Comparison of ENCODE assay signal across 11 cellular contexts in genomic region chr15:63380151-63380827, GRCh38. TPM values are rescaled to one million over a fixed set of nuclear protein-coding genes. Genes with fewer than 3 reads are reported as not detected.
DNase-seq lines count a peak whose midpoint lies in the region; ATAC-seq, FAIRE-seq and TF ChIP-seq lines count a peak whose summit lies in the region.
"Had no signal": no experiment of that assay in that cellular context is flagged by ENCODE, and none has a peak within 500 bp of the region (broad histone marks: within the 10 kb centered on the region; RNA-seq: fewer than 3 reads in every experiment).

No MANE protein-coding gene starts in this region.

- no peak overlapping the region for H3K18ac ChIP-seq in H1 (ENCODE audit: extremely low read depth, low read length)

- H3K27ac ChIP-seq in A549 = peak overlapping the region; percentile 91 to 92
- H3K27ac ChIP-seq in H1 (ENCODE audit: low read depth, low read length) = no peak overlapping the region

- H3K4me1 Mint-ChIP-seq in activated CD4-positive, alpha-beta memory T cell treated with anti-CD3 and anti-CD28 coated beads for 36 hours (ENCODE audit: low read depth) = peaks cover 34% of the 10 kb centered on the region
- H3K4me1 Mint-ChIP-seq in activated T-helper 1 cell treated with anti-CD3 and anti-CD28 coated beads, Interleukin-12 subunit alpha, Interleukin-12 subunit beta, Interleukin-2, Interleukin-4 antibody, amounts not matched to agents 30 ng/mL and 10 ng/mL and 1 ng/mL, durations not matched to agents 14 hours and 24 hours and 36 hours (ENCODE audit: low read depth) = peaks cover 38% of the 10 kb centered on the region

- no peaks in the 10 kb centered on the region for H3K79me2 ChIP-seq in H1 (ENCODE audit: control insufficient read depth in 1 of 2, insufficient read depth in 2 of 2, low read length in 2 of 2)

- TF ChIP-seq RAD21 in A549 (conservative IDR thresholded peaks at IDR 0.05 in 1 of 2, IDR thresholded peaks at IDR 0.05 in 1 of 2) (no peak), H1 (IDR thresholded peaks at IDR 0.05 in 1 of 2, conservative IDR thresholded peaks at IDR 0.05 in 1 of 2; ENCODE audit: low read depth in 2 of 2, low read length in 2 of 2) (no peak)

- CTCF ChIA-PET in A549 (lab: Yijun Ruan, JAX) (interaction anchor here (0.8 to 4.9 kb wide), 8 partner anchors 8 to 233 kb away, joined by 3 to 28 read pairs (median 6); no protein-coding TSS in a partner anchor), H1 (lab: Charles Lee; ENCODE audit: partially characterized antibody) (interaction anchor here (0.7 to 2.1 kb wide), 9 partner anchors 10 to 93 kb away, joined by 3 to 8 read pairs (median 4); no protein-coding TSS in a partner anchor)
- CTCF ChIA-PET in activated CD4-positive, alpha-beta memory T cell treated with anti-CD3 and anti-CD28 coated beads for 36 hours (lab: Charles Lee) = interaction anchor here (1.1 kb wide), 1 partner anchor 8 kb away, joined by 4 read pairs; no protein-coding TSS in a partner anchor

- H4K91ac ChIP-seq in H1 (replicated peaks; ENCODE audit: insufficient read length, low read length) = no peak overlapping the region

- H4K5ac ChIP-seq in H1 (ENCODE audit: insufficient read length, low read depth, low read length) = no peak overlapping the region

- peaks cover 10% of the 10 kb centered on the region; the same call in 1 of the 2 replicates for H3K23me2 ChIP-seq in H1 (ENCODE audit: low read depth, low read length)

- H2BK5ac ChIP-seq in H1 (ENCODE audit: low read depth, low read length) = 0 out of 2 replicates have a peak overlapping the region, but pooled peaks have one; percentile 2

- no peak overlapping the region for H2BK20ac ChIP-seq in H1 (ENCODE audit: low read length)

- H3K27ac Mint-ChIP-seq in activated CD4-positive, alpha-beta memory T cell treated with anti-CD3 and anti-CD28 coated beads for 36 hours = no peak overlapping the region
- no peak overlapping the region for H3K27ac Mint-ChIP-seq in activated T-helper 1 cell treated with anti-CD3 and anti-CD28 coated beads, Interleukin-12 subunit alpha, Interleukin-12 subunit beta, Interleukin-2, Interleukin-4 antibody, amounts not matched to agents 30 ng/mL and 10 ng/mL and 1 ng/mL, durations not matched to agents 14 hours and 24 hours and 36 hours

- H2AK5ac ChIP-seq in H1 (ENCODE audit: low read depth, low read length) = no peak overlapping the region

- intact Hi-C loops in mucosa of descending colon (cut with DNase I, micrococcal nuclease) = no loop called here
- intact Hi-C loops in activated CD4-positive, alpha-beta memory T cell treated with anti-CD3 and anti-CD28 coated beads for 36 hours (cut with micrococcal nuclease) = no loop called here
- intact Hi-C loops in activated T-helper 1 cell treated with anti-CD3 and anti-CD28 coated beads, Interleukin-12 subunit alpha, Interleukin-12 subunit beta, Interleukin-2, Interleukin-4 antibody, amounts not matched to agents 30 ng/mL and 10 ng/mL and 1 ng/mL, durations not matched to agents 14 hours and 24 hours and 36 hours (cut with micrococcal nuclease) = no loop called here

- no peaks in the 10 kb centered on the region for H3K9me3 Mint-ChIP-seq in activated CD4-positive, alpha-beta memory T cell treated with anti-CD3 and anti-CD28 coated beads for 36 hours
- H3K9me3 Mint-ChIP-seq in activated T-helper 1 cell treated with anti-CD3 and anti-CD28 coated beads, Interleukin-12 subunit alpha, Interleukin-12 subunit beta, Interleukin-2, Interleukin-4 antibody, amounts not matched to agents 30 ng/mL and 10 ng/mL and 1 ng/mL, durations not matched to agents 14 hours and 24 hours and 36 hours = peaks cover under 1% of the 10 kb centered on the region

- H4K20me1 ChIP-seq in H1 (replicated peaks in 1 of 2; ENCODE audit: control insufficient read depth in 1 of 2, insufficient read depth in 2 of 2, low read length in 2 of 2) = no peaks in the 10 kb centered on the region

- no peak overlapping the region for H3K23ac ChIP-seq in H1 (ENCODE audit: insufficient read length)

- DNase-seq in A549 (ENCODE audit: low read depth in 1 of 2, low spot score in 1 of 2) (no peak), RCC 7860 (ENCODE audit: low spot score) (peak; percentile 8), H1 (ENCODE audit: low read depth in 1 of 2, low spot score in 2 of 2) (no peak), mucosa of descending colon (no peak), SIG-M5 treated with dmso at 0.1 percent for 504 hours (lab: John Stamatoyannopoulos, UW; ENCODE audit: unreplicated experiment) (no peak), OCI-M2 (lab: John Stamatoyannopoulos, UW; ENCODE audit: unreplicated experiment) (no peak)
- DNase-seq in activated CD4-positive, alpha-beta memory T cell treated with anti-CD3 and anti-CD28 coated beads for 36 hours = no peak
- no peak for DNase-seq in activated T-helper 1 cell treated with anti-CD3 and anti-CD28 coated beads, Interleukin-12 subunit alpha, Interleukin-12 subunit beta, Interleukin-2, Interleukin-4 antibody, amounts not matched to agents 30 ng/mL and 10 ng/mL and 1 ng/mL, durations not matched to agents 14 hours and 24 hours and 36 hours (ENCODE audit: low spot score)
- DNase-seq: NCI-H1694; occipital lobe; stimulated activated CD4-positive, alpha-beta T cell treated with anti-CD3 and anti-CD28 coated beads, Interleukin-4, amount 100 ng/mL, for 24 hours had no signal

- H2BK12ac ChIP-seq in H1 (ENCODE audit: low read depth, low read length) = no peak overlapping the region

- H3K4me3 Mint-ChIP-seq in activated CD4-positive, alpha-beta memory T cell treated with anti-CD3 and anti-CD28 coated beads for 36 hours = no peak overlapping the region
- H3K4me3 Mint-ChIP-seq in activated T-helper 1 cell treated with anti-CD3 and anti-CD28 coated beads, Interleukin-12 subunit alpha, Interleukin-12 subunit beta, Interleukin-2, Interleukin-4 antibody, amounts not matched to agents 30 ng/mL and 10 ng/mL and 1 ng/mL, durations not matched to agents 14 hours and 24 hours and 36 hours = no peak overlapping the region

- peaks cover 68% of the 10 kb centered on the region for H3K4me1 ChIP-seq in A549
- peaks cover 4 to 20% (median 5%) of the 10 kb centered on the region in 4 experiments; a peak in 6 of 7 replicates for H3K4me1 ChIP-seq in H1 (replicated peaks in 1 of 4; ENCODE audit: control insufficient read depth in 3 of 4, insufficient read depth in 4 of 4, low read length in 3 of 4)
- H3K4me1 ChIP-seq in mucosa of descending colon (ENCODE audit: low read depth) = no peaks in the 10 kb centered on the region

- H3K4me3 ChIP-seq in A549 (peak overlapping the region; percentile 92), H1 (ENCODE audit: extremely low read depth in 1 of 4, insufficient read depth in 2 of 4, low read depth in 3 of 4, low read length in 4 of 4) (peak overlapping the region in 1 of 4 experiments; percentile 68; a peak in 2 of 8 replicates), mucosa of descending colon (peak overlapping the region; percentile 35)

- H3K36me3 ChIP-seq in H1 (ENCODE audit: control insufficient read depth in 2 of 4, insufficient read depth in 4 of 4, low read length in 3 of 4) (no peaks in the 10 kb centered on the region), mucosa of descending colon (ENCODE audit: low read depth) (no peaks in the 10 kb centered on the region)

- TF ChIP-seq CTCF in A549 (IDR thresholded peaks at IDR 0.05) (no peak), H1 (IDR thresholded peaks at IDR 0.05; ENCODE audit: control extremely low read depth in 1 of 3, insufficient read depth in 1 of 3, low read depth in 1 of 3, low read length in 3 of 3) (no peak), mucosa of descending colon (IDR thresholded peaks at IDR 0.05) (no peak)

- no peaks in the 10 kb centered on the region for H3K36me3 Mint-ChIP-seq in activated CD4-positive, alpha-beta memory T cell treated with anti-CD3 and anti-CD28 coated beads for 36 hours
- peaks cover 2% of the 10 kb centered on the region for H3K36me3 Mint-ChIP-seq in activated T-helper 1 cell treated with anti-CD3 and anti-CD28 coated beads, Interleukin-12 subunit alpha, Interleukin-12 subunit beta, Interleukin-2, Interleukin-4 antibody, amounts not matched to agents 30 ng/mL and 10 ng/mL and 1 ng/mL, durations not matched to agents 14 hours and 24 hours and 36 hours (ENCODE audit: low read depth)

- POLR2A ChIA-PET in A549 (lab: Yijun Ruan, JAX) = interaction anchor here (1.0 to 2.6 kb wide), 3 partner anchors 8 to 124 kb away, joined by 3 to 28 read pairs (median 3); partner anchors contain the start of gene USP3
- POLR2A ChIA-PET in H1 (lab: Charles Lee; ENCODE audit: partially characterized antibody) = interaction anchor here (0.8 to 1.1 kb wide), 4 partner anchors 10 to 41 kb away, joined by 3 read pairs; no protein-coding TSS in a partner anchor
- POLR2A ChIA-PET in activated CD4-positive, alpha-beta memory T cell treated with anti-CD3 and anti-CD28 coated beads for 36 hours (lab: Charles Lee) = no interaction called here

- no peak overlapping the region for H2AFZ ChIP-seq in H1 (ENCODE audit: low read length)

- H3K27me3 ChIP-seq in H1 (replicated peaks in 1 of 4; ENCODE audit: control insufficient read depth in 3 of 4, extremely low read depth in 1 of 4, insufficient read depth in 3 of 4, low read length in 3 of 4) = peaks cover 0 to 27% (median 18%) of the 10 kb centered on the region in 4 experiments; a peak in 6 of 7 replicates

- FAIRE-seq in A549 (lab: Jason Lieb, UNC) (peak; percentile 97), RCC 7860 (lab: Jason Lieb, UNC) (no peak), H1 (lab: Jason Lieb, UNC) (no peak)

- H2BK15ac ChIP-seq in H1 (ENCODE audit: low read length) = no peak overlapping the region

- H2BK120ac ChIP-seq in H1 (replicated peaks; ENCODE audit: low read depth, low read length) = no peak overlapping the region

- no peak overlapping the region for H3K9ac ChIP-seq in H1 (replicated peaks in 1 of 4; ENCODE audit: extremely low read depth in 1 of 4, low read depth in 3 of 4, low read length in 3 of 4)

- H3K56ac ChIP-seq in H1 (replicated peaks; ENCODE audit: insufficient read length, low read depth, low read length) = no peak overlapping the region

- H3K9me3 ChIP-seq in A549 (no peaks in the 10 kb centered on the region), H1 (ENCODE audit: insufficient read depth in 2 of 2, low read depth in 1 of 2, low read length in 1 of 2) (no peaks in the 10 kb centered on the region), mucosa of descending colon (no peaks in the 10 kb centered on the region)

- no peak overlapping the region for H3K14ac ChIP-seq in H1 (ENCODE audit: insufficient read length)

- WGBS in A549 (ENCODE audit: missing lambda C conversion rate) = 32% methylated on average over 6 of the region's 6 CpGs
- WGBS in H1 (ENCODE audit: extremely low coverage in 1 of 2, insufficient coverage in 1 of 2, insufficient read length in 1 of 2, insufficient replicate concordance in 2 of 2, low coverage in 1 of 2, low lambda C conversion rate in 2 of 2, missing lambda C conversion rate in 1 of 2), 2 experiments = 82% methylated on average over 6 of the region's 6 CpGs; no CpG with 5 or more reads in 1 of the 2 experiments

- no peak for TF ChIP-seq POLR2A in A549 (IDR thresholded peaks at IDR 0.05; ENCODE audit: low read length)
- TF ChIP-seq POLR2A in H1 (IDR thresholded peaks at IDR 0.05; ENCODE audit: control extremely low read depth in 1 of 2, low read depth in 2 of 2, low read length in 2 of 2) = no peak

- H3K4me2 ChIP-seq in A549 = peak overlapping the region; percentile 97
- peak overlapping the region; percentile 78 to 89; a peak in 3 of 4 replicates for H3K4me2 ChIP-seq in H1 (ENCODE audit: insufficient read depth in 1 of 2, low read depth in 2 of 2, low read length in 2 of 2)

- no peak overlapping the region for H3K4ac ChIP-seq in H1 (replicated peaks; ENCODE audit: insufficient read length, low read depth, low read length)

- H4K8ac ChIP-seq in H1 (ENCODE audit: extremely low read depth, insufficient read depth, low read length) = no peak overlapping the region

- peak; percentile 0 to 5; a peak in 4 of 6 replicates for ATAC-seq in A549
- ATAC-seq in mucosa of descending colon = peak; percentile 14

- peaks cover 72% of the 10 kb centered on the region for H3K27me3 Mint-ChIP-seq in activated CD4-positive, alpha-beta memory T cell treated with anti-CD3 and anti-CD28 coated beads for 36 hours
- peaks cover 50% of the 10 kb centered on the region for H3K27me3 Mint-ChIP-seq in activated T-helper 1 cell treated with anti-CD3 and anti-CD28 coated beads, Interleukin-12 subunit alpha, Interleukin-12 subunit beta, Interleukin-2, Interleukin-4 antibody, amounts not matched to agents 30 ng/mL and 10 ng/mL and 1 ng/mL, durations not matched to agents 14 hours and 24 hours and 36 hours (ENCODE audit: insufficient read depth)

- no peak for TF ChIP-seq EP300 in A549 (IDR thresholded peaks at IDR 0.05)
- no peak for TF ChIP-seq EP300 in H1 (IDR thresholded peaks at IDR 0.05; ENCODE audit: borderline replicate concordance in 1 of 2, low read depth in 2 of 2, low read length in 2 of 2)

- no peaks in the 10 kb centered on the region for H3K79me1 ChIP-seq in H1 (ENCODE audit: low read depth, low read length)

RNA-seq across cellular contexts. Expression of gene CA12, which starts 1.4 kb away (rescaled TPM):
- polyA plus RNA-seq in A549 (2011; rRNA removed) (323 and 389 TPM in 2 replicates), A549 (2017; fragmentation: RNase III; extraction: RNeasy Plus Mini Kit Qiagen cat#74134 plus additional on column Dnase treatment) (122 to 129 TPM (median 126 TPM) in 3 replicates), H1 (2011; rRNA removed) (4.7 and 4.9 TPM in 2 replicates)
- 126 and 167 TPM in 2 replicates for polyA plus RNA-seq in A549 (2012; cell fraction: cytosol; rRNA removed)
- polyA plus RNA-seq in A549 (2012; cell fraction: nucleus; rRNA removed) = 155 and 181 TPM in 2 replicates
- polyA minus RNA-seq in A549 (2011; rRNA and poly(A)+ RNA removed) = 186 and 245 TPM in 2 replicates
- 4.9 and 5.8 TPM in 2 replicates for total RNA-seq in H1 (2021; fragmentation: NEBNext Ultra II Directional; extraction: Animal tissue kit (Norgen Biotek cat#: 25700))
- polyA plus RNA-seq in H1 (2011; cell fraction: cytosol; rRNA removed) = 4.5 TPM
- polyA plus RNA-seq in H1 (2011; cell fraction: nucleus; rRNA removed) = 12.7 TPM
- polyA plus RNA-seq in H1 (2012, experiment 1 of 2) = 3.7 to 4.7 TPM (median 4.6 TPM) in 4 replicates
- polyA plus RNA-seq in H1 (2012, experiment 2 of 2) = 1.3 TPM
- 3.8 TPM for polyA plus RNA-seq in H1 (2013, experiment 1 of 2)
- polyA plus RNA-seq in H1 (2013, experiment 2 of 2) = 4.6 TPM
- polyA minus RNA-seq in H1 (2011; rRNA and poly(A)+ RNA removed) = 4.5 and 5.8 TPM in 2 replicates
- polyA minus RNA-seq in H1 (2011; cell fraction: cytosol; rRNA and poly(A)+ RNA removed) = 0.95 TPM
- polyA minus RNA-seq in H1 (2011; cell fraction: nucleus; rRNA and poly(A)+ RNA removed) = 5.2 TPM
- 100 to 1,000 TPM; 141 to 645 (median 213) TPM for total RNA-seq in mucosa of descending colon
- under 1 TPM; 0.07 to 0.10 TPM for total RNA-seq in activated CD4-positive, alpha-beta memory T cell treated with anti-CD3 and anti-CD28 coated beads for 36 hours
- 0.29 and 0.36 TPM in 2 replicates for total RNA-seq in activated T-helper 1 cell treated with anti-CD3 and anti-CD28 coated beads, Interleukin-12 subunit alpha, Interleukin-12 subunit beta, Interleukin-2, Interleukin-4 antibody, amounts not matched to agents 30 ng/mL and 10 ng/mL and 1 ng/mL, durations not matched to agents 14 hours and 24 hours and 36 hours

Comparison
In these comparisons a context has a peak if more than half of its experiments do, and no peak if none do; other contexts are left out.
1. RNA of gene CA12, which starts 1.4 kb away (total RNA-seq): 141 to 645 TPM in mucosa of descending colon; 4.9 to 5.8 TPM in H1, 0.29 to 0.36 TPM in activated T-helper 1 cell treated with anti-CD3 and anti-CD28 coated beads, Interleukin-12 subunit alpha, Interleukin-12 subunit beta, Interleukin-2, Interleukin-4 antibody, amounts not matched to agents 30 ng/mL and 10 ng/mL and 1 ng/mL, durations not matched to agents 14 hours and 24 hours and 36 hours and 0.07 to 0.10 TPM in activated CD4-positive, alpha-beta memory T cell treated with anti-CD3 and anti-CD28 coated beads for 36 hours; every median in the first group is over 10 times any median in the second.